ENCODE assay signal across 22 cellular contexts in the genomic region with DNA sequence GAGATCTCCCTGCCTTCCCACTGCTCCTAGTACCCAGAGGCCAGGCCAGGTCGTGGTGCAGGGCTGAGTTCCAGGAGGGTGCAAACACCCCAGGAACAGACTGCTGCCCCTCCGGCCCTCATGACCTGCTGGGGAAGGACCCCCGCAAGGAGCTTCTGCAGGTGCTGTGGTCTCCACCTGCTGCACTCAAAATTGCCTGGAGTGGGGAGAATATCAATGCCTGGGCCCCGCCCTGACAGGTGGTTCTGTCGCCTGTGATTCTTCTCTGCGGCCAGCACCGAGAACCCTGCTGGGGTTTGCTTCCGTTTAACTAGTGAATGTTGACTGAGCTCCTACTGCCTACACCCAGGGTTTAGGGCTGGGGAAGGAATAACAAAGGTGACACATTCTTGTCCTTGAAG. TPM values are rescaled to one million over a fixed set of nuclear protein-coding genes. Genes with fewer than 3 reads are reported as not detected.
DNase-seq lines count a peak whose midpoint lies in the region; ATAC-seq and TF ChIP-seq lines count a peak whose summit lies in the region.
"Had no signal": no experiment of that assay in that cellular context is flagged by ENCODE, and none has a peak within 500 bp of the region (broad histone marks: within the 10 kb centered on the region; RNA-seq: fewer than 3 reads in every experiment).

No MANE protein-coding gene starts in this region.

- H3K4me3 Mint-ChIP-seq in WTC11 (no peak overlapping the region), progenitor cell of endocrine pancreas (ENCODE audit: low read depth) (no peak overlapping the region), chondrocyte (ENCODE audit: unreplicated experiment) (no peak overlapping the region)
- H3K4me3 Mint-ChIP-seq: activated B cell treated with CpG ODN at 0.5 μM for 24 hours; activated naive CD8-positive, alpha-beta T cell; CD8-positive, alpha-beta T cell; natural killer cell treated with Interleukin-12 subunit alpha and Interleukin-12 subunit beta and Interleukin-15 and Interleukin-18, amount 100 ng/mL, for 72 hours; T-cell had no signal

- peak overlapping the region; percentile 68; the same call in 1 of the 2 replicates for H3K27ac Mint-ChIP-seq in WTC11
- peak overlapping the region; percentile 49 for H3K27ac Mint-ChIP-seq in progenitor cell of endocrine pancreas
- H3K27ac Mint-ChIP-seq in chondrocyte (ENCODE audit: unreplicated experiment), result no peak overlapping the region
- H3K27ac Mint-ChIP-seq: activated B cell treated with CpG ODN at 0.5 μM for 24 hours; activated naive CD8-positive, alpha-beta T cell; CD8-positive, alpha-beta T cell; natural killer cell treated with Interleukin-12 subunit alpha and Interleukin-12 subunit beta and Interleukin-15 and Interleukin-18, amount 100 ng/mL, for 72 hours; T-cell had no signal

- no peaks in the 10 kb centered on the region for H3K27me3 Mint-ChIP-seq in WTC11 (ENCODE audit: low read depth)
- H3K27me3 Mint-ChIP-seq in progenitor cell of endocrine pancreas, result no peaks in the 10 kb centered on the region
- no peaks in the 10 kb centered on the region for H3K27me3 Mint-ChIP-seq in chondrocyte (ENCODE audit: low read depth)
- H3K27me3 Mint-ChIP-seq: activated B cell treated with CpG ODN at 0.5 μM for 24 hours; activated naive CD8-positive, alpha-beta T cell had no signal

- H3K9me3 Mint-ChIP-seq in WTC11 (no peaks in the 10 kb centered on the region), progenitor cell of endocrine pancreas (ENCODE audit: low read depth) (no peaks in the 10 kb centered on the region), chondrocyte (ENCODE audit: low read depth) (no peaks in the 10 kb centered on the region)
- H3K9me3 Mint-ChIP-seq: activated B cell treated with CpG ODN at 0.5 μM for 24 hours; CD8-positive, alpha-beta T cell; natural killer cell treated with Interleukin-12 subunit alpha and Interleukin-12 subunit beta and Interleukin-15 and Interleukin-18, amount 100 ng/mL, for 72 hours; T-cell had no signal

- no peaks in the 10 kb centered on the region for H3K36me3 Mint-ChIP-seq in WTC11
- H3K36me3 Mint-ChIP-seq in progenitor cell of endocrine pancreas (ENCODE audit: insufficient read depth), result no peaks in the 10 kb centered on the region
- no peaks in the 10 kb centered on the region for H3K36me3 Mint-ChIP-seq in chondrocyte (ENCODE audit: low read depth)
- H3K36me3 Mint-ChIP-seq: activated naive CD8-positive, alpha-beta T cell; CD8-positive, alpha-beta T cell; natural killer cell treated with Interleukin-12 subunit alpha and Interleukin-12 subunit beta and Interleukin-15 and Interleukin-18, amount 100 ng/mL, for 72 hours; T-cell had no signal

- DNase-seq in NCI-H2029 (lab: John Stamatoyannopoulos, UW) (peak; percentile 16), NCI-H2029 treated with DMSO at 0.1 percent for 48 hours (lab: John Stamatoyannopoulos, UW) (no peak), NCI-H2081 treated with DMSO at 0.1 percent for 48 hours (lab: John Stamatoyannopoulos, UW) (peak; percentile 59), WTC11 (ENCODE audit: low spot score) (no peak), progenitor cell of endocrine pancreas (ENCODE audit: low spot score, unreplicated experiment) (no peak), chondrocyte (ENCODE audit: low spot score) (no peak), KG1 (lab: John Stamatoyannopoulos, UW) (no peak)
- DNase-seq: activated B cell treated with CpG ODN at 0.5 μM for 24 hours; brain microvascular endothelial cell; CD8-positive, alpha-beta T cell; Karpas-422; left ventricle myocardium inferior; right cardiac atrium; stimulated activated CD4-positive, alpha-beta T cell treated with anti-CD3 and anti-CD28 coated beads, Interleukin-1b, Interleukin-23, amount 100 ng/mL, for 48 hours; T-cell had no signal

- POLR2A ChIA-PET in WTC11 (lab: Charles Lee), result no interaction called here

- TF ChIP-seq CTCF in WTC11 (IDR thresholded peaks at IDR 0.05) (no peak), progenitor cell of endocrine pancreas (IDR thresholded peaks at IDR 0.05; ENCODE audit: unreplicated experiment) (no peak), chondrocyte (IDR thresholded peaks at IDR 0.05) (no peak)

- peaks cover 64% of the 10 kb centered on the region for H3K4me1 Mint-ChIP-seq in WTC11
- peaks cover 22% of the 10 kb centered on the region for H3K4me1 Mint-ChIP-seq in progenitor cell of endocrine pancreas (ENCODE audit: low read depth)
- H3K4me1 Mint-ChIP-seq in chondrocyte (ENCODE audit: low read depth), result peaks cover 14% of the 10 kb centered on the region

- peak; percentile 17 for ATAC-seq in WTC11
- ATAC-seq in HG02588 (IDR thresholded peaks at IDR 0.05; ENCODE audit: unreplicated experiment), result no peak
- ATAC-seq: A549; CD8-positive, alpha-beta T cell; natural killer cell treated with Interleukin-12 subunit alpha and Interleukin-12 subunit beta and Interleukin-15 and Interleukin-18, amount 100 ng/mL, for 72 hours; right cardiac atrium; T-cell had no signal

- CTCF ChIA-PET in WTC11 (lab: Charles Lee), result interaction anchor here (1.1 to 11.5 kb wide), 6 partner anchors 8 to 200 kb away, joined by 3 to 165 read pairs (median 4); no protein-coding TSS in a partner anchor

TF ChIP-seq in WTC11, 78 proteins besides CTCF, POLR2A, EP300 and RAD21 (continues in another document):
- TF ChIP-seq CREM (CRISPR knock-in tag; IDR thresholded peaks at IDR 0.05) (no peak), E2F5 (CRISPR knock-in tag; IDR thresholded peaks at IDR 0.05) (no peak), GTF2I (CRISPR knock-in tag; conservative IDR thresholded peaks at IDR 0.05) (no peak), NR3C1 (CRISPR knock-in tag; conservative IDR thresholded peaks at IDR 0.05; ENCODE audit: low read depth) (no peak), JAZF1 (CRISPR knock-in tag; IDR thresholded peaks at IDR 0.05) (no peak), FOXJ3 (CRISPR knock-in tag; IDR thresholded peaks at IDR 0.05; ENCODE audit: borderline replicate concordance) (no peak), OVOL2 (CRISPR knock-in tag; IDR thresholded peaks at IDR 0.05; ENCODE audit: borderline replicate concordance) (no peak)
- TF ChIP-seq, protein P1, sequence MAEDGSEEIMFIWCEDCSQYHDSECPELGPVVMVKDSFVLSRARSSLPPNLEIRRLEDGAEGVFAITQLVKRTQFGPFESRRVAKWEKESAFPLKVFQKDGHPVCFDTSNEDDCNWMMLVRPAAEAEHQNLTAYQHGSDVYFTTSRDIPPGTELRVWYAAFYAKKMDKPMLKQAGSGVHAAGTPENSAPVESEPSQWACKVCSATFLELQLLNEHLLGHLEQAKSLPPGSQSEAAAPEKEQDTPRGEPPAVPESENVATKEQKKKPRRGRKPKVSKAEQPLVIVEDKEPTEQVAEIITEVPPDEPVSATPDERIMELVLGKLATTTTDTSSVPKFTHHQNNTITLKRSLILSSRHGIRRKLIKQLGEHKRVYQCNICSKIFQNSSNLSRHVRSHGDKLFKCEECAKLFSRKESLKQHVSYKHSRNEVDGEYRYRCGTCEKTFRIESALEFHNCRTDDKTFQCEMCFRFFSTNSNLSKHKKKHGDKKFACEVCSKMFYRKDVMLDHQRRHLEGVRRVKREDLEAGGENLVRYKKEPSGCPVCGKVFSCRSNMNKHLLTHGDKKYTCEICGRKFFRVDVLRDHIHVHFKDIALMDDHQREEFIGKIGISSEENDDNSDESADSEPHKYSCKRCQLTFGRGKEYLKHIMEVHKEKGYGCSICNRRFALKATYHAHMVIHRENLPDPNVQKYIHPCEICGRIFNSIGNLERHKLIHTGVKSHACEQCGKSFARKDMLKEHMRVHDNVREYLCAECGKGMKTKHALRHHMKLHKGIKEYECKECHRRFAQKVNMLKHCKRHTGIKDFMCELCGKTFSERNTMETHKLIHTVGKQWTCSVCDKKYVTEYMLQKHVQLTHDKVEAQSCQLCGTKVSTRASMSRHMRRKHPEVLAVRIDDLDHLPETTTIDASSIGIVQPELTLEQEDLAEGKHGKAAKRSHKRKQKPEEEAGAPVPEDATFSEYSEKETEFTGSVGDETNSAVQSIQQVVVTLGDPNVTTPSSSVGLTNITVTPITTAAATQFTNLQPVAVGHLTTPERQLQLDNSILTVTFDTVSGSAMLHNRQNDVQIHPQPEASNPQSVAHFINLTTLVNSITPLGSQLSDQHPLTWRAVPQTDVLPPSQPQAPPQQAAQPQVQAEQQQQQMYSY (CRISPR knock-in tag; IDR thresholded peaks at IDR 0.05), result no peak
- TF ChIP-seq, protein P2, sequence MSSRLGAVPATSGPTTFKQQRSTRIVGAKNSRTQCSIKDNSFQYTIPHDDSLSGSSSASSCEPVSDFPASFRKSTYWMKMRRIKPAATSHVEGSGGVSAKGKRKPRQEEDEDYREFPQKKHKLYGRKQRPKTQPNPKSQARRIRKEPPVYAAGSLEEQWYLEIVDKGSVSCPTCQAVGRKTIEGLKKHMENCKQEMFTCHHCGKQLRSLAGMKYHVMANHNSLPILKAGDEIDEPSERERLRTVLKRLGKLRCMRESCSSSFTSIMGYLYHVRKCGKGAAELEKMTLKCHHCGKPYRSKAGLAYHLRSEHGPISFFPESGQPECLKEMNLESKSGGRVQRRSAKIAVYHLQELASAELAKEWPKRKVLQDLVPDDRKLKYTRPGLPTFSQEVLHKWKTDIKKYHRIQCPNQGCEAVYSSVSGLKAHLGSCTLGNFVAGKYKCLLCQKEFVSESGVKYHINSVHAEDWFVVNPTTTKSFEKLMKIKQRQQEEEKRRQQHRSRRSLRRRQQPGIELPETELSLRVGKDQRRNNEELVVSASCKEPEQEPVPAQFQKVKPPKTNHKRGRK (CRISPR knock-in tag; IDR thresholded peaks at IDR 0.05; ENCODE audit: borderline replicate concordance), result no peak

RNA-seq across cellular contexts. Expression of gene TFF3, which starts 2.1 kb away (rescaled TPM):
- total RNA-seq in WTC11 (2021) (2.9 to 4.2 TPM (median 3.5 TPM) in 3 replicates), progenitor cell of endocrine pancreas (40.1 and 40.3 TPM in 2 replicates), chondrocyte (1.3 to 6.0 TPM in 2 of 3 replicates, not detected in the other)
- total RNA-seq: activated B cell treated with CpG ODN at 0.5 μM for 24 hours; CD8-positive, alpha-beta T cell; natural killer cell treated with Interleukin-12 subunit alpha and Interleukin-12 subunit beta and Interleukin-15 and Interleukin-18, amount 100 ng/mL, for 72 hours; NCI-H460 had no signal

RNA-seq across cellular contexts. Expression of gene TFF2, which starts 33.5 kb away (rescaled TPM):
- total RNA-seq in WTC11 (2021) (0.33 TPM in 1 of 3 replicates, not detected in the others), progenitor cell of endocrine pancreas (not detected in 2 replicates), chondrocyte (not detected in 3 replicates)
- total RNA-seq: activated B cell treated with CpG ODN at 0.5 μM for 24 hours; CD8-positive, alpha-beta T cell; left ventricle myocardium inferior; natural killer cell treated with Interleukin-12 subunit alpha and Interleukin-12 subunit beta and Interleukin-15 and Interleukin-18, amount 100 ng/mL, for 72 hours; NCI-H460; right cardiac atrium; RPMI7951; suprapubic skin had no signal

RNA-seq across cellular contexts. Expression of gene TFF1, which starts 49.0 kb away (rescaled TPM):
- total RNA-seq in WTC11 (2021) (0.53 to 0.98 TPM (median 0.81 TPM) in 3 replicates), progenitor cell of endocrine pancreas (0.77 TPM in 1 of 2 replicates, not detected in the other), chondrocyte (not detected in 3 replicates)
- total RNA-seq: activated B cell treated with CpG ODN at 0.5 μM for 24 hours; CD8-positive, alpha-beta T cell; left ventricle myocardium inferior; natural killer cell treated with Interleukin-12 subunit alpha and Interleukin-12 subunit beta and Interleukin-15 and Interleukin-18, amount 100 ng/mL, for 72 hours; NCI-H460; right cardiac atrium; RPMI7951; suprapubic skin had no signal

Comparison
In these comparisons a context has a peak if more than half of its experiments do, and no peak if none do; other contexts are left out.
1. DNase-seq: peak in NCI-H2029 (single experiment) and NCI-H2081 treated with DMSO at 0.1 percent for 48 hours (single experiment); none in NCI-H2029 treated with DMSO at 0.1 percent for 48 hours (single experiment), WTC11 (single experiment), progenitor cell of endocrine pancreas (single experiment), chondrocyte (single experiment) and KG1 (single experiment).